Comparison of ENCODE assay signal across 24 cellular contexts in the genomic region with DNA sequence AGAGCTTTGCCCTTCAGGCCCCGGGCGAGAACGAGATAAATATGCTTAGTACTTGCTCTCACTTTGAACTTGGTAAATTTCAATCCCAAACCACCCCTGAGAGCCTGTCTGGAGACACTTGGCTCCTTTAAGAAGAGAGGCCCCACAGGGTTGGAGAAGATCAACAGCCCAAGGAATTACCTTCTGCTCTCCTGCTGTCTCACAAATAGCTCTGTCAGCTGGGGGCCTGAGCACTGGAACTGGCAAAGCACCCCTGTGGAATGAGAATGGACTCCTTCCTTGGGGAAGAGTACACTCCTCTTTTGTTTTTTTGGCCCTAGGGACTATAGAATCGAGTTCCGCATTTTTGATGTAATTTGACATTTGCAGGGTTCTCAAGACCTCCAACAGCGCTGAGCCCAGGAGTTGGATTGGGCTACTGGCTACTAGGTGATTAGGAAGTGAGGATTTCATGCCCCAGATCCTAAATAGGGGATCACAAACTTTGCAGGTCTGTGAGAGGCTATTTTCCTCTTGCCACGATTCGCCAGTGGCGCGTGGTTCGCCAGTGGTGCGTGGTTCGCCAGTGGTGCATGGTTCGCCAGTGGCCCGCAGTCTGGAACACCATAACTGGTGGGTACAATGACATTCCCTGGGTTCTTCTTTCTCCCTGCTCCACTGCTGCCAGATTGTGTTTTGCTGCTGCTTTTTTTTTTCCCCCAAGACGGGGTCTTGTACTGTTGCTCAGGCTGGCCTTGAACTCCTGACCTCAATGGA. TPM values are rescaled to one million over a fixed set of nuclear protein-coding genes. Genes with fewer than 3 reads are reported as not detected.
DNase-seq lines count a peak whose midpoint lies in the region; ATAC-seq, FAIRE-seq and TF ChIP-seq lines count a peak whose summit lies in the region.
"Had no signal": no experiment of that assay in that cellular context is flagged by ENCODE, and none has a peak within 500 bp of the region (broad histone marks: within the 10 kb centered on the region; RNA-seq: fewer than 3 reads in every experiment).

No MANE protein-coding gene starts in this region.

- no peak overlapping the region for H3K14ac ChIP-seq in H1 (ENCODE audit: insufficient read length)

- peaks cover 10% of the 10 kb centered on the region for H3K9me3 Mint-ChIP-seq in progenitor cell of endocrine pancreas (ENCODE audit: low read depth)

- in situ Hi-C loops in KBM-7 (cut with MboI; ENCODE audit: low pct_unique_long_range_greater_than_20kb, low sequenced_read_pairs) = no loop called here

- no peak overlapping the region for H3K4me2 ChIP-seq in H1 (ENCODE audit: insufficient read depth in 1 of 2, low read depth in 2 of 2, low read length in 2 of 2)
- H3K4me2 ChIP-seq: PC-9 had no signal

- peaks cover 4% of the 10 kb centered on the region for H3K36me3 Mint-ChIP-seq in progenitor cell of endocrine pancreas (ENCODE audit: insufficient read depth)
- H3K36me3 Mint-ChIP-seq: CD8-positive, alpha-beta T cell; T-cell had no signal

- CTCF ChIA-PET in HEK293 (lab: Yijun Ruan, JAX) = no interaction called here
- CTCF ChIA-PET in H1 (lab: Charles Lee; ENCODE audit: partially characterized antibody) = interaction anchor here (0.6 to 0.7 kb wide), 2 partner anchors 13 to 367 kb away, joined by 3 read pairs; no protein-coding TSS in a partner anchor

- H3K79me1 ChIP-seq in H1 (ENCODE audit: low read depth, low read length) = no peaks in the 10 kb centered on the region

- no peaks in the 10 kb centered on the region for H3K9me3 ChIP-seq in HEK293 (ENCODE audit: control insufficient read depth, insufficient read depth, low read depth, low read length)
- peaks cover 46 to 51% of the 10 kb centered on the region in 2 experiments for H3K9me3 ChIP-seq in H1 (ENCODE audit: insufficient read depth in 2 of 2, low read depth in 1 of 2, low read length in 1 of 2)

- H3K27ac Mint-ChIP-seq in progenitor cell of endocrine pancreas = peak overlapping the region; percentile 24
- H3K27ac Mint-ChIP-seq: B cell; CD8-positive, alpha-beta T cell; T-cell had no signal

- no peak for TF ChIP-seq POLR2A in H1 (IDR thresholded peaks at IDR 0.05; ENCODE audit: control extremely low read depth in 1 of 2, low read depth in 2 of 2, low read length in 2 of 2)

- peaks cover 3% of the 10 kb centered on the region for H3K27me3 Mint-ChIP-seq in progenitor cell of endocrine pancreas

- H3K56ac ChIP-seq in H1 (replicated peaks; ENCODE audit: insufficient read length, low read depth, low read length) = no peak overlapping the region

- H3K27ac ChIP-seq in HEK293 (ENCODE audit: extremely low read depth, low read depth, low read length) (no peak overlapping the region), H1 (ENCODE audit: low read depth, low read length) (no peak overlapping the region)
- H3K27ac ChIP-seq: C4-2B, PC-9, SJSA1 had no signal

- DNase-seq in KBM-7 (peak; percentile 20), H1 (ENCODE audit: low read depth in 1 of 2, low spot score in 2 of 2) (no peak), progenitor cell of endocrine pancreas (ENCODE audit: low spot score, unreplicated experiment) (no peak), NCI-H1092 (lab: John Stamatoyannopoulos, UW) (no peak), amygdala (lab: John Stamatoyannopoulos, UW) (no peak)
- DNase-seq: Caco-2; CD8-positive, alpha-beta T cell; GDM1; GOT3; Kasumi-1; MV-4-11; NCI-H2029; NCI-H446; NCI-H524 treated with DMSO at 0.1 percent for 48 hours; NCI-H82; PC-9; T-cell had no signal

- H2AFZ ChIP-seq in H1 (ENCODE audit: low read length) = no peak overlapping the region
- H2AFZ ChIP-seq: PC-9 had no signal

- TF ChIP-seq EP300 in H1 (IDR thresholded peaks at IDR 0.05; ENCODE audit: borderline replicate concordance in 1 of 2, low read depth in 2 of 2, low read length in 2 of 2) = no peak

- no peak overlapping the region for H2BK5ac ChIP-seq in H1 (ENCODE audit: low read depth, low read length)

- H3K4me1 ChIP-seq in HEK293 (ENCODE audit: control insufficient read depth, insufficient read depth, low read length) = no peaks in the 10 kb centered on the region
- peaks cover 6 to 19% (median 11%) of the 10 kb centered on the region in 4 experiments for H3K4me1 ChIP-seq in H1 (replicated peaks in 1 of 4; ENCODE audit: control insufficient read depth in 3 of 4, insufficient read depth in 4 of 4, low read length in 3 of 4)
- H3K4me1 ChIP-seq: Caco-2, SJSA1 had no signal

- no peak overlapping the region for H2BK20ac ChIP-seq in H1 (ENCODE audit: low read length)

- H3K23me2 ChIP-seq in H1 (ENCODE audit: low read depth, low read length) = no peaks in the 10 kb centered on the region

- no peak overlapping the region for H4K91ac ChIP-seq in H1 (replicated peaks; ENCODE audit: insufficient read length, low read length)

- no peak overlapping the region for H3K9ac ChIP-seq in H1 (replicated peaks in 1 of 4; ENCODE audit: extremely low read depth in 1 of 4, low read depth in 3 of 4, low read length in 3 of 4)

- no peak overlapping the region for H2BK12ac ChIP-seq in H1 (ENCODE audit: low read depth, low read length)

- FAIRE-seq in H1 (lab: Jason Lieb, UNC) = no peak
- FAIRE-seq: GM12878 had no signal

- H4K8ac ChIP-seq in H1 (ENCODE audit: extremely low read depth, insufficient read depth, low read length) = no peak overlapping the region

- no peak for ATAC-seq in GM21423 (IDR thresholded peaks at IDR 0.05; ENCODE audit: unreplicated experiment)
- ATAC-seq: CD8-positive, alpha-beta T cell; GM12878; T-cell had no signal

- H2BK15ac ChIP-seq in H1 (ENCODE audit: low read length) = no peak overlapping the region

- H3K27me3 ChIP-seq in H1 (replicated peaks in 1 of 4; ENCODE audit: control insufficient read depth in 3 of 4, extremely low read depth in 1 of 4, insufficient read depth in 3 of 4, low read length in 3 of 4) = no peaks in the 10 kb centered on the region; a peak in 2 of 7 replicates
- H3K27me3 ChIP-seq: SJSA1 had no signal

- TF ChIP-seq RAD21 in H1 (IDR thresholded peaks at IDR 0.05 in 1 of 2, conservative IDR thresholded peaks at IDR 0.05 in 1 of 2; ENCODE audit: low read depth in 2 of 2, low read length in 2 of 2) = no peak

- no peak overlapping the region for H4K5ac ChIP-seq in H1 (ENCODE audit: insufficient read length, low read depth, low read length)

- H3K36me3 ChIP-seq in HEK293 (ENCODE audit: control insufficient read depth in 2 of 2, insufficient read depth in 1 of 2, low read length in 2 of 2) (no peaks in the 10 kb centered on the region), H1 (ENCODE audit: control insufficient read depth in 2 of 4, insufficient read depth in 4 of 4, low read length in 3 of 4) (peaks cover 0 to 3% (median 0%) of the 10 kb centered on the region in 4 experiments; a peak in 1 of 8 replicates)
- H3K36me3 ChIP-seq: SJSA1 had no signal

- H3K4me3 Mint-ChIP-seq in progenitor cell of endocrine pancreas (ENCODE audit: low read depth) = no peak overlapping the region
- H3K4me3 Mint-ChIP-seq: B cell; CD8-positive, alpha-beta T cell; T-cell had no signal

- 91% methylated on average over 16 of the region's 16 CpGs; no CpG with 5 or more reads in 1 of the 2 experiments for WGBS in H1 (ENCODE audit: extremely low coverage in 1 of 2, insufficient coverage in 1 of 2, insufficient read length in 1 of 2, insufficient replicate concordance in 2 of 2, low coverage in 1 of 2, low lambda C conversion rate in 2 of 2, missing lambda C conversion rate in 1 of 2), 2 experiments

- no peak overlapping the region for H2AK5ac ChIP-seq in H1 (ENCODE audit: low read depth, low read length)

- POLR2A ChIA-PET in HEK293 (lab: Yijun Ruan, JAX) (no interaction called here), H1 (lab: Charles Lee; ENCODE audit: partially characterized antibody) (no interaction called here)

- H3K4me3 ChIP-seq in HEK293 (ENCODE audit: low read depth, low read length) (no peak overlapping the region), H1 (ENCODE audit: extremely low read depth in 1 of 4, insufficient read depth in 2 of 4, low read depth in 3 of 4, low read length in 4 of 4) (0 out of 8 replicates have a peak overlapping the region, but pooled peaks of 1 of the 4 experiments have one; percentile 0)
- H3K4me3 ChIP-seq: GM12878, PC-9, SJSA1 had no signal

- no peaks in the 10 kb centered on the region for H4K20me1 ChIP-seq in H1 (replicated peaks in 1 of 2; ENCODE audit: control insufficient read depth in 1 of 2, insufficient read depth in 2 of 2, low read length in 2 of 2)

- no peaks in the 10 kb centered on the region for H3K4me1 Mint-ChIP-seq in progenitor cell of endocrine pancreas (ENCODE audit: low read depth)
- H3K4me1 Mint-ChIP-seq: B cell, T-cell had no signal

- no peak overlapping the region for H3K18ac ChIP-seq in H1 (ENCODE audit: extremely low read depth, low read length)

- no peaks in the 10 kb centered on the region for H3K79me2 ChIP-seq in H1 (ENCODE audit: control insufficient read depth in 1 of 2, insufficient read depth in 2 of 2, low read length in 2 of 2)

- no peak overlapping the region for H3K4ac ChIP-seq in H1 (replicated peaks; ENCODE audit: insufficient read length, low read depth, low read length)

- H3K23ac ChIP-seq in H1 (ENCODE audit: insufficient read length) = no peak overlapping the region

- no peak overlapping the region for H2BK120ac ChIP-seq in H1 (replicated peaks; ENCODE audit: low read depth, low read length)

- TF ChIP-seq CTCF in HEK293 (tag by site-specific recombination; IDR thresholded peaks at IDR 0.05) (no peak), H1 (IDR thresholded peaks at IDR 0.05; ENCODE audit: control extremely low read depth in 1 of 3, insufficient read depth in 1 of 3, low read depth in 1 of 3, low read length in 3 of 3) (no peak), progenitor cell of endocrine pancreas (IDR thresholded peaks at IDR 0.05; ENCODE audit: unreplicated experiment) (no peak)

TF ChIP-seq in HEK293, 187 proteins besides CTCF, POLR2A, EP300 and RAD21 (continues in another document):
- TF ChIP-seq ZNF146 (tag by site-specific recombination; IDR thresholded peaks at IDR 0.05) (no peak), BCL11A (tag by site-specific recombination; IDR thresholded peaks at IDR 0.05; ENCODE audit: low read depth) (no peak)

TF ChIP-seq in H1, 55 proteins besides CTCF, POLR2A, EP300 and RAD21:
- TF ChIP-seq CREB1 (IDR thresholded peaks at IDR 0.05) = no peak
- TF ChIP-seq TAF1 (IDR thresholded peaks at IDR 0.05; ENCODE audit: low read depth, low read length) = no peak
- no peak for TF ChIP-seq POU5F1 (IDR thresholded peaks at IDR 0.05; ENCODE audit: low read depth, low read length)
- TF ChIP-seq HDAC6 (IDR thresholded peaks at IDR 0.05; ENCODE audit: low read depth, low read length) = peak; percentile 8
TF ChIP-seq in H1: peak in this region for 1.

RNA-seq across cellular contexts. Expression of gene MEG3, which starts 17.8 kb away (rescaled TPM):
- 1.1 and 1.3 TPM in 2 replicates for total RNA-seq in H1 (2021; fragmentation: NEBNext Ultra II Directional; extraction: Animal tissue kit (Norgen Biotek cat#: 25700))
- polyA plus RNA-seq in H1 (2011; rRNA removed) = 0.17 and 0.49 TPM in 2 replicates
- 0.12 TPM for polyA plus RNA-seq in H1 (2011; cell fraction: cytosol; rRNA removed)
- polyA plus RNA-seq in H1 (2011; cell fraction: nucleus; rRNA removed) = 0.46 TPM
- polyA plus RNA-seq in H1 (2012, experiment 1 of 2) = 0.13 to 0.48 TPM in 2 of 4 replicates, not detected in the others
- 0.07 TPM for polyA plus RNA-seq in H1 (2012, experiment 2 of 2)
- polyA plus RNA-seq in H1 (2013, experiment 1 of 2) = 5.1 TPM
- polyA plus RNA-seq in H1 (2013, experiment 2 of 2) = 5.0 TPM
- polyA minus RNA-seq in H1 (2011; rRNA and poly(A)+ RNA removed) = 0.12 and 0.16 TPM in 2 replicates
- not detected for polyA minus RNA-seq in H1 (2011; cell fraction: cytosol; rRNA and poly(A)+ RNA removed)
- polyA minus RNA-seq in H1 (2011; cell fraction: nucleus; rRNA and poly(A)+ RNA removed) = not detected
- total RNA-seq in progenitor cell of endocrine pancreas = 31.0 and 32.3 TPM in 2 replicates
- total RNA-seq: B cell; Caco-2; CD8-positive, alpha-beta T cell; MCF 10A; PC-9 had no signal

Comparison
In these comparisons a context has a peak if more than half of its experiments do, and no peak if none do; other contexts are left out.
1. RNA of gene MEG3, which starts 17.8 kb away (total RNA-seq): 31.0 to 32.3 TPM in progenitor cell of endocrine pancreas; 1.1 to 1.3 TPM in H1; every median in the first group is over 10 times any median in the second.